ENCODE assay signal across 8 cellular contexts in genomic region chr17:43908111-43908721, GRCh38. TPM values are rescaled to one million over a fixed set of nuclear protein-coding genes. Genes with fewer than 3 reads are reported as not detected.
DNase-seq lines count a peak whose midpoint lies in the region; ATAC-seq and TF ChIP-seq lines count a peak whose summit lies in the region.

No MANE protein-coding gene starts in this region.

- H3K9me3 ChIP-seq in heart left ventricle, result no peaks in the 10 kb centered on the region

- ATAC-seq in natural killer cell, result peak in 2 of 3 donors; percentile 30 to 47
- ATAC-seq in natural killer cell treated with Interleukin-12 subunit alpha and Interleukin-12 subunit beta and Interleukin-15 and Interleukin-18, amount 100 ng/mL, for 72 hours, result no peak
- ATAC-seq in heart left ventricle, result peak; percentile 66 to 78 (median 72)

- H3K4me1 Mint-ChIP-seq in natural killer cell, result peaks cover 0 to 10% of the 10 kb centered on the region in 2 donors
- H3K4me1 Mint-ChIP-seq in natural killer cell treated with Interleukin-12 subunit alpha and Interleukin-12 subunit beta and Interleukin-15 and Interleukin-18, amount 100 ng/mL, for 72 hours (ENCODE audit: low read depth in 2 of 2), result peaks cover 0 to 6% of the 10 kb centered on the region in 2 donors

- peak in 1 of 2 donors; percentile 24 for TF ChIP-seq POLR2A in heart left ventricle (IDR thresholded peaks at IDR 0.05)

- H3K27me3 Mint-ChIP-seq in natural killer cell (ENCODE audit: low read depth in 2 of 2), result peaks cover 11 to 33% of the 10 kb centered on the region in 2 donors
- H3K27me3 Mint-ChIP-seq in natural killer cell treated with Interleukin-12 subunit alpha and Interleukin-12 subunit beta and Interleukin-15 and Interleukin-18, amount 100 ng/mL, for 72 hours, result peaks cover 7 to 9% of the 10 kb centered on the region in 2 donors

- WGBS in heart left ventricle, 4 donors, result 20 to 27% (median 22%) methylated on average over 24 of the region's 24 CpGs

- peak overlapping the region; percentile 59 to 94 (median 78) for H3K4me3 ChIP-seq in heart left ventricle

- peaks cover 0 to 31% (median 23%) of the 10 kb centered on the region in 12 donors for H3K4me1 ChIP-seq in heart left ventricle

- no peak overlapping the region for H3K27ac Mint-ChIP-seq in natural killer cell
- no peak overlapping the region for H3K27ac Mint-ChIP-seq in natural killer cell treated with Interleukin-12 subunit alpha and Interleukin-12 subunit beta and Interleukin-15 and Interleukin-18, amount 100 ng/mL, for 72 hours

- no peak for DNase-seq in natural killer cell
- no peak for DNase-seq in natural killer cell treated with Interleukin-12 subunit alpha and Interleukin-12 subunit beta and Interleukin-15 and Interleukin-18, amount 100 ng/mL, for 72 hours (ENCODE audit: low spot score)
- peak; percentile 76 for DNase-seq in SHP77 treated with DMSO at 0.1 percent for 48 hours (lab: John Stamatoyannopoulos, UW)
- DNase-seq in amniotic epithelial cell (ENCODE audit: low read depth), result peak; percentile 59
- DNase-seq in heart left ventricle, result peak; percentile 74 to 77 (median 76)
- peak; percentile 81 to 98 (median 84) for DNase-seq in posterior cingulate gyrus
- no peak for DNase-seq in inferior parietal cortex (ENCODE audit: extremely low spot score)
- DNase-seq in HPDE6-E6E7 (ENCODE audit: extremely low spot score), result no peak

- peaks cover 0 to 35% (median 0%) of the 10 kb centered on the region in 9 donors for H3K27me3 ChIP-seq in heart left ventricle

- no peak overlapping the region for H3K4me3 Mint-ChIP-seq in natural killer cell
- H3K4me3 Mint-ChIP-seq in natural killer cell treated with Interleukin-12 subunit alpha and Interleukin-12 subunit beta and Interleukin-15 and Interleukin-18, amount 100 ng/mL, for 72 hours, result no peak overlapping the region

- H3K36me3 Mint-ChIP-seq in natural killer cell, result no peaks in the 10 kb centered on the region
- H3K36me3 Mint-ChIP-seq in natural killer cell treated with Interleukin-12 subunit alpha and Interleukin-12 subunit beta and Interleukin-15 and Interleukin-18, amount 100 ng/mL, for 72 hours, result no peaks in the 10 kb centered on the region

- H3K36me3 ChIP-seq in heart left ventricle, result peaks cover 0 to 5% (median 0%) of the 10 kb centered on the region in 9 donors

- intact Hi-C loops in natural killer cell (cut with micrococcal nuclease) (no loop called here), heart left ventricle (cut with DNase I) (no loop called here), posterior cingulate gyrus (cut with DNase I) (no loop called here)

- H3K9me3 Mint-ChIP-seq in natural killer cell, result no peaks in the 10 kb centered on the region
- H3K9me3 Mint-ChIP-seq in natural killer cell treated with Interleukin-12 subunit alpha and Interleukin-12 subunit beta and Interleukin-15 and Interleukin-18, amount 100 ng/mL, for 72 hours, result no peaks in the 10 kb centered on the region

- H3K27ac ChIP-seq in heart left ventricle, result peak overlapping the region; percentile 16 to 98 (median 78)

- TF ChIP-seq CTCF in natural killer cell (IDR thresholded peaks at IDR 0.05) (no peak), heart left ventricle (IDR thresholded peaks at IDR 0.05) (no peak)

RNA-seq across cellular contexts. Expression of gene MPP2, which starts 0.9 kb away (rescaled TPM):
- total RNA-seq in natural killer cell, result 1 to 10 TPM in 1 of 3 donors, under 1 TPM in 2; 0.75 to 2.0 (median 0.85) TPM
- total RNA-seq in natural killer cell treated with Interleukin-12 subunit alpha and Interleukin-12 subunit beta and Interleukin-15 and Interleukin-18, amount 100 ng/mL, for 72 hours, result under 1 TPM; 0.47 to 0.64 TPM
- 10 to 100 TPM; 10.4 to 22.3 (median 15.4) TPM for total RNA-seq in heart left ventricle
- polyA plus RNA-seq in heart left ventricle, result 10 to 100 TPM in 1 of 2 donors, 1 to 10 TPM in 1; 6.7 to 12.8 TPM

RNA-seq across cellular contexts. Expression of gene PPY, which starts 34.1 kb away (rescaled TPM):
- total RNA-seq in natural killer cell (not detected), heart left ventricle (not detected)
- not detected for total RNA-seq in natural killer cell treated with Interleukin-12 subunit alpha and Interleukin-12 subunit beta and Interleukin-15 and Interleukin-18, amount 100 ng/mL, for 72 hours
- not detected for polyA plus RNA-seq in heart left ventricle

RNA-seq across cellular contexts. Expression of gene PYY, which starts 45.5 kb away (rescaled TPM):
- not detected for total RNA-seq in natural killer cell
- total RNA-seq in natural killer cell treated with Interleukin-12 subunit alpha and Interleukin-12 subunit beta and Interleukin-15 and Interleukin-18, amount 100 ng/mL, for 72 hours, result not detected
- total RNA-seq in heart left ventricle, result not detected
- polyA plus RNA-seq in heart left ventricle, result not detected

Comparison
In these comparisons a context has a peak if more than half of its experiments do, and no peak if none do; other contexts are left out.
1. ATAC-seq: peak in natural killer cell (2 of 3) and heart left ventricle (4 of 4); none in natural killer cell treated with Interleukin-12 subunit alpha and Interleukin-12 subunit beta and Interleukin-15 and Interleukin-18, amount 100 ng/mL, for 72 hours (0 of 2).
2. DNase-seq: peak in SHP77 treated with DMSO at 0.1 percent for 48 hours (single experiment), amniotic epithelial cell (single experiment), heart left ventricle (5 of 5) and posterior cingulate gyrus (10 of 10); none in natural killer cell (single experiment), natural killer cell treated with Interleukin-12 subunit alpha and Interleukin-12 subunit beta and Interleukin-15 and Interleukin-18, amount 100 ng/mL, for 72 hours (single experiment), inferior parietal cortex (single experiment) and HPDE6-E6E7 (single experiment).